21 cellular contexts compared by ENCODE assay signal in genomic region chr18:52481116-52481515, GRCh38.
DNase-seq lines count a peak whose midpoint lies in the region; ATAC-seq and TF ChIP-seq lines count a peak whose summit lies in the region.
"Had no signal": no experiment of that assay in that cellular context is flagged by ENCODE, and none has a peak within 500 bp of the region (broad histone marks: within the 10 kb centered on the region; RNA-seq: fewer than 3 reads in every experiment).

No MANE protein-coding gene starts in this region.

- 45 to 64% methylated on average over 3 to 6 of the region's 6 CpGs for WGBS in transverse colon (ENCODE audit: low coverage in 1 of 2), 2 donors
- WGBS in aorta, 2 donors: 82 to 86% methylated on average over 6 of the region's 6 CpGs

- H3K4me1 ChIP-seq in left lung (no peaks in the 10 kb centered on the region), transverse colon (no peaks in the 10 kb centered on the region), aorta (ENCODE audit: control insufficient read depth in 1 of 2, insufficient read depth in 2 of 2, low read length in 2 of 2) (no peaks in the 10 kb centered on the region), ascending aorta (no peaks in the 10 kb centered on the region)
- H3K4me1 ChIP-seq: BE2C had no signal

- TF ChIP-seq POLR2A in transverse colon (IDR thresholded peaks at IDR 0.05): no peak

- H3K27ac ChIP-seq in left lung: no peak overlapping the region
- no peak overlapping the region for H3K27ac ChIP-seq in transverse colon
- no peak overlapping the region for H3K27ac ChIP-seq in aorta (ENCODE audit: low read depth in 1 of 2, low read length in 2 of 2)
- no peak overlapping the region for H3K27ac ChIP-seq in ascending aorta
- H3K27ac ChIP-seq: RWPE1 had no signal

- intact Hi-C loops in left lung (cut with DNase I) (no loop called here), transverse colon (cut with DNase I; ENCODE audit: low total_unique reads) (no loop called here), aorta (cut with DNase I) (no loop called here), ascending aorta (cut with DNase I) (no loop called here)

- TF ChIP-seq EP300 in transverse colon (IDR thresholded peaks at IDR 0.05; ENCODE audit: low read depth): no peak

- no peaks in the 10 kb centered on the region for H3K36me3 ChIP-seq in left lung
- no peaks in the 10 kb centered on the region for H3K36me3 ChIP-seq in transverse colon
- H3K36me3 ChIP-seq in aorta (ENCODE audit: control insufficient read depth in 1 of 2, insufficient read depth in 2 of 2, low read length in 1 of 2): no peaks in the 10 kb centered on the region
- no peaks in the 10 kb centered on the region for H3K36me3 ChIP-seq in ascending aorta
- no peaks in the 10 kb centered on the region for H3K36me3 ChIP-seq in H7 (replicated peaks; ENCODE audit: control insufficient read depth, insufficient read depth, low read length)
- H3K36me3 ChIP-seq: BE2C had no signal

- H3K9me3 ChIP-seq in left lung (no peaks in the 10 kb centered on the region), transverse colon (no peaks in the 10 kb centered on the region), aorta (ENCODE audit: control insufficient read depth, low read length) (no peaks in the 10 kb centered on the region), ascending aorta (no peaks in the 10 kb centered on the region)
- H3K9me3 ChIP-seq: BE2C had no signal

- ATAC-seq in left lung (peak; percentile 86), aorta (ENCODE audit: low FRiP score) (no peak)
- ATAC-seq: K562, Panc1 had no signal

- TF ChIP-seq CTCF in left lung (IDR thresholded peaks at IDR 0.05) (no peak), transverse colon (IDR thresholded peaks at IDR 0.05) (no peak), ascending aorta (IDR thresholded peaks at IDR 0.05) (no peak)

- H3K27me3 ChIP-seq in left lung: no peaks in the 10 kb centered on the region
- H3K27me3 ChIP-seq in transverse colon: no peaks in the 10 kb centered on the region
- no peaks in the 10 kb centered on the region for H3K27me3 ChIP-seq in aorta (ENCODE audit: control insufficient read depth in 1 of 2, insufficient read depth in 2 of 2, low read length in 1 of 2)
- no peaks in the 10 kb centered on the region for H3K27me3 ChIP-seq in ascending aorta
- no peaks in the 10 kb centered on the region for H3K27me3 ChIP-seq in H7 (ENCODE audit: control insufficient read depth, insufficient read depth, low read length)
- H3K27me3 ChIP-seq: BE2C had no signal

- no peak overlapping the region for H3K4me3 ChIP-seq in left lung
- no peak overlapping the region for H3K4me3 ChIP-seq in transverse colon
- H3K4me3 ChIP-seq in aorta (ENCODE audit: low read length in 2 of 2): no peak overlapping the region
- H3K4me3 ChIP-seq in ascending aorta: no peak overlapping the region
- H3K4me3 ChIP-seq in H7 (ENCODE audit: insufficient read depth, low read depth, low read length): no peak overlapping the region
- H3K4me3 ChIP-seq: K562 had no signal

- in situ Hi-C loops in transverse colon (cut with MboI; ENCODE audit: low pct_ligation_motif_present in 1 of 4, low pct_unique_long_range_greater_than_20kb in 1 of 4, low sequenced_read_pairs in 3 of 4): no loop called here

- peak; percentile 19 for DNase-seq in NCI-H748 (lab: John Stamatoyannopoulos, UW; ENCODE audit: unreplicated experiment)
- DNase-seq in NCI-H748 treated with DMSO at 0.1 percent for 48 hours (lab: John Stamatoyannopoulos, UW): no peak
- peak; percentile 67 for DNase-seq in NCI-H69 (lab: John Stamatoyannopoulos, UW)
- DNase-seq in left lung: peak; percentile 46 to 65
- DNase-seq in transverse colon: peak; percentile 18
- DNase-seq in aorta: no peak
- no peak for DNase-seq in ascending aorta (ENCODE audit: low spot score in 2 of 2)
- no peak for DNase-seq in H7
- DNase-seq: 8988T, ACHN, BE2C, Kasumi-1, MV-4-11, NCI-H1105 treated with DMSO at 0.1 percent for 48 hours, NCI-H146, NCI-H1930, NCI-H446 treated with DMSO at 0.1 percent for 48 hours, NCI-H526 treated with DMSO at 0.1 percent for 48 hours had no signal

Comparison
In these comparisons a context has a peak if more than half of its experiments do, and no peak if none do; other contexts are left out.
1. DNase-seq: peak in NCI-H748 (single experiment), NCI-H69 (single experiment), left lung (2 of 2) and transverse colon (single experiment); none in NCI-H748 treated with DMSO at 0.1 percent for 48 hours (single experiment), aorta (0 of 2), ascending aorta (0 of 2) and H7 (single experiment).